ENCODE assay signal across 27 cellular contexts in genomic region chr1:64508521-64509096, GRCh38. TPM values are rescaled to one million over a fixed set of nuclear protein-coding genes. Genes with fewer than 3 reads are reported as not detected.
DNase-seq lines count a peak whose midpoint lies in the region; TF ChIP-seq lines count a peak whose summit lies in the region.
"Had no signal": no experiment of that assay in that cellular context is flagged by ENCODE, and none has a peak within 500 bp of the region (broad histone marks: within the 10 kb centered on the region; RNA-seq: fewer than 3 reads in every experiment).

No MANE protein-coding gene starts in this region.

- no peak overlapping the region for H4K5ac ChIP-seq in mesendoderm (ENCODE audit: low read length)

- no peak overlapping the region for H3K56ac ChIP-seq in mesendoderm (ENCODE audit: low read length)

- H3K4me3 Mint-ChIP-seq in glutamatergic neuron (ENCODE audit: unreplicated experiment) (peak overlapping the region; percentile 47), progenitor cell of endocrine pancreas (ENCODE audit: low read depth) (no peak overlapping the region)
- H3K4me3 Mint-ChIP-seq: activated naive CD8-positive, alpha-beta T cell treated with anti-CD3 and anti-CD28 coated beads, Interleukin-2, amount 50 U/mL, for 24 hours; stimulated activated naive CD8-positive, alpha-beta T cell treated with anti-CD3 and anti-CD28 coated beads, Interleukin-15, amount 100 ng/mL, for 72 hours had no signal

- peaks cover 4% of the 10 kb centered on the region for H3K9me3 Mint-ChIP-seq in glutamatergic neuron (ENCODE audit: unreplicated experiment)
- no peaks in the 10 kb centered on the region for H3K9me3 Mint-ChIP-seq in progenitor cell of endocrine pancreas (ENCODE audit: low read depth)
- H3K9me3 Mint-ChIP-seq: activated naive CD8-positive, alpha-beta T cell treated with anti-CD3 and anti-CD28 coated beads, Interleukin-2, amount 50 U/mL, for 24 hours; stimulated activated naive CD8-positive, alpha-beta T cell treated with anti-CD3 and anti-CD28 coated beads, Interleukin-15, amount 100 ng/mL, for 72 hours had no signal

- H3K79me1 ChIP-seq in mesendoderm (ENCODE audit: low read length) = peaks cover 28% of the 10 kb centered on the region

- intact Hi-C loops in ovary (cut with DNase I) = no loop called here

- no peak overlapping the region for H2BK120ac ChIP-seq in mesendoderm (ENCODE audit: low read depth, low read length)

- peak; percentile 73 for DNase-seq in ELF-1 (ENCODE audit: low read depth, low spot score)
- peak; percentile 26 for DNase-seq in NCI-H82 treated with DMSO at 0.1 percent for 48 hours (lab: John Stamatoyannopoulos, UW; ENCODE audit: unreplicated experiment)
- no peak for DNase-seq in glutamatergic neuron
- DNase-seq in progenitor cell of endocrine pancreas (ENCODE audit: low spot score, unreplicated experiment) = no peak
- DNase-seq in ovary = no peak
- DNase-seq in T1000 (lab: John Stamatoyannopoulos, UW) = no peak
- DNase-seq in activated gamma-delta T cell (lab: John Stamatoyannopoulos, UW) = no peak
- no peak for DNase-seq in mesendoderm
- DNase-seq: ACHN; activated CD4-positive, alpha-beta T cell treated with anti-CD3 and anti-CD28 coated beads for 48 hours; activated effector memory CD4-positive, alpha-beta T cell treated with anti-CD3 and anti-CD28 coated beads, Interleukin-2, amount 50 U/mL, for 16 hours; activated naive CD8-positive, alpha-beta T cell treated with anti-CD3 and anti-CD28 coated beads, Interleukin-2, amount 50 U/mL, for 24 hours; activated T-cell treated with anti-CD3 and anti-CD28 coated beads, Interleukin-2, amount 50 U/mL, for 1 hour; cerebellar nuclear complex; COR-L47; DND-41; effector CD4-positive, alpha-beta T cell; Karpas-422; NCI-H1436; NCI-H510A; Right ventricle myocardium superior; stimulated activated naive CD8-positive, alpha-beta T cell treated with anti-CD3 and anti-CD28 coated beads, Interleukin-15, amount 100 ng/mL, for 72 hours; thyroid gland had no signal

- H3K4me1 ChIP-seq in ovary (ENCODE audit: insufficient read depth) = peaks cover 33% of the 10 kb centered on the region
- H3K4me1 ChIP-seq in mesendoderm (ENCODE audit: control insufficient read depth, low read depth, low read length) = peaks cover 28% of the 10 kb centered on the region

- no peak overlapping the region for H3K4me2 ChIP-seq in mesendoderm (ENCODE audit: low read length)

- H3K4me1 Mint-ChIP-seq in glutamatergic neuron (ENCODE audit: low read depth, unreplicated experiment) (peaks cover 30% of the 10 kb centered on the region), progenitor cell of endocrine pancreas (ENCODE audit: low read depth) (peaks cover 31% of the 10 kb centered on the region)

- H3K18ac ChIP-seq in mesendoderm (ENCODE audit: low read length) = no peak overlapping the region

- H3K27me3 Mint-ChIP-seq in glutamatergic neuron (ENCODE audit: unreplicated experiment) (peaks cover 7% of the 10 kb centered on the region), progenitor cell of endocrine pancreas (no peaks in the 10 kb centered on the region)

- peak overlapping the region in 1 of 2 donors; percentile 38 for H3K27ac ChIP-seq in ovary
- H3K27ac ChIP-seq in mesendoderm (ENCODE audit: low read depth, low read length) = no peak overlapping the region
- H3K27ac ChIP-seq: epithelial cell of prostate, thyroid gland had no signal

- TF ChIP-seq EP300 in ovary (IDR thresholded peaks at IDR 0.05) = no peak

- no peaks in the 10 kb centered on the region for H3K36me3 Mint-ChIP-seq in glutamatergic neuron (ENCODE audit: unreplicated experiment)
- H3K36me3 Mint-ChIP-seq in progenitor cell of endocrine pancreas (ENCODE audit: insufficient read depth) = no peaks in the 10 kb centered on the region

- H3K4me3 ChIP-seq in ovary = no peak overlapping the region
- H3K4me3 ChIP-seq in mesendoderm (ENCODE audit: low read length) = no peak overlapping the region
- H3K4me3 ChIP-seq: lung, skin epidermis, thyroid gland had no signal

- no peak overlapping the region for H2BK5ac ChIP-seq in mesendoderm (ENCODE audit: low read length)

- H3K36me3 ChIP-seq in ovary (no peaks in the 10 kb centered on the region), mesendoderm (ENCODE audit: control insufficient read depth, insufficient read depth, low read length) (no peaks in the 10 kb centered on the region)
- H3K36me3 ChIP-seq: thyroid gland had no signal

- TF ChIP-seq CTCF in glutamatergic neuron (IDR thresholded peaks at IDR 0.05; ENCODE audit: partially characterized antibody, unreplicated experiment) (no peak), progenitor cell of endocrine pancreas (IDR thresholded peaks at IDR 0.05; ENCODE audit: unreplicated experiment) (no peak), ovary (IDR thresholded peaks at IDR 0.05) (no peak)

- no peak overlapping the region for H3K23ac ChIP-seq in mesendoderm (ENCODE audit: low read length)

- TF ChIP-seq POLR2A in ovary (IDR thresholded peaks at IDR 0.05) = no peak

- no peak overlapping the region for H3K27ac Mint-ChIP-seq in glutamatergic neuron (ENCODE audit: unreplicated experiment)
- peak overlapping the region; percentile 17 for H3K27ac Mint-ChIP-seq in progenitor cell of endocrine pancreas
- H3K27ac Mint-ChIP-seq: activated naive CD8-positive, alpha-beta T cell treated with anti-CD3 and anti-CD28 coated beads, Interleukin-2, amount 50 U/mL, for 24 hours had no signal

- H3K79me2 ChIP-seq in mesendoderm (ENCODE audit: control insufficient read depth, insufficient read depth, low read length) = peaks cover 49% of the 10 kb centered on the region

- H3K27me3 ChIP-seq in ovary = no peaks in the 10 kb centered on the region
- H3K27me3 ChIP-seq in mesendoderm (ENCODE audit: insufficient read depth, low read length, poor library complexity) = no peaks in the 10 kb centered on the region
- H3K27me3 ChIP-seq: thyroid gland had no signal

- 19 to 32% (median 24%) methylated on average over 3 of the region's 3 CpGs for WGBS in ovary, 3 donors
- no CpG with 5 or more reads among the region's 3 CpGs for WGBS in mesendoderm (ENCODE audit: extremely low coverage, insufficient coverage, low lambda C conversion rate)

- no peak overlapping the region for H2BK15ac ChIP-seq in mesendoderm (replicated peaks; ENCODE audit: low read depth)

- H4K8ac ChIP-seq in mesendoderm (ENCODE audit: low read depth, low read length) = no peak overlapping the region

- H3K9me3 ChIP-seq in ovary = no peaks in the 10 kb centered on the region
- H3K9me3 ChIP-seq: thyroid gland had no signal

- H2AK5ac ChIP-seq in mesendoderm (ENCODE audit: low read length) = no peak overlapping the region

- H3K4ac ChIP-seq in mesendoderm (ENCODE audit: low read depth, low read length) = no peak overlapping the region

- no peak overlapping the region for H3K9ac ChIP-seq in mesendoderm (ENCODE audit: low read length)

RNA-seq across cellular contexts. Expression of gene CACHD1, which starts 38.7 kb away (rescaled TPM):
- total RNA-seq in glutamatergic neuron (ENCODE audit: unreplicated experiment) (9.4 TPM), progenitor cell of endocrine pancreas (33.5 and 36.0 TPM in 2 replicates), ovary (10 to 100 TPM; 17.0 to 33.1 (median 23.2) TPM)
- polyA plus RNA-seq in ovary = 10 to 100 TPM; 18.4 to 28.4 TPM
- 40.3 TPM for polyA plus RNA-seq in mesendoderm (2013, experiment 1 of 2)
- polyA plus RNA-seq in mesendoderm (2013, experiment 2 of 2) = 39.6 TPM
- polyA plus RNA-seq: HepG2 had no signal

Comparison
In these comparisons a context has a peak if more than half of its experiments do, and no peak if none do; other contexts are left out.
1. DNase-seq: peak in ELF-1 (single experiment) and NCI-H82 treated with DMSO at 0.1 percent for 48 hours (single experiment); none in glutamatergic neuron (single experiment), progenitor cell of endocrine pancreas (single experiment), ovary (0 of 5), T1000 (single experiment), activated gamma-delta T cell (single experiment) and mesendoderm (single experiment).